ENCODE assay signal across 19 cellular contexts in genomic region chr2:234814366-234814765, GRCh38.
DNase-seq lines count a peak whose midpoint lies in the region; ATAC-seq lines count a peak whose summit lies in the region.
"Had no signal": no experiment of that assay in that cellular context is flagged by ENCODE, and none has a peak within 500 bp of the region (broad histone marks: within the 10 kb centered on the region; RNA-seq: fewer than 3 reads in every experiment).

No MANE protein-coding gene starts in this region.

- no peak for ATAC-seq in stimulated activated memory B cell treated with anti-CD40 and anti-IgM and Interleukin-4, amounts not matched to agents 10 μg/mL and 1 μg/mL and 100 μg/mL, for 72 hours
- no peak for ATAC-seq in GM18519 (IDR thresholded peaks at IDR 0.05; ENCODE audit: low FRiP score, unreplicated experiment)

- peak; percentile 22 for DNase-seq in COR-L47 (lab: John Stamatoyannopoulos, UW)
- peak; percentile 69 for DNase-seq in NCI-H146 (lab: John Stamatoyannopoulos, UW)
- peak; percentile 43 for DNase-seq in NCI-H748 treated with DMSO at 0.1 percent for 48 hours (lab: John Stamatoyannopoulos, UW)
- DNase-seq in left kidney (ENCODE audit: low read depth, low spot score), result peak; percentile 62
- no peak for DNase-seq in hepatic stellate cell (ENCODE audit: low spot score)
- DNase-seq: ACHN; AML-193; CD4-positive, CD25-positive, alpha-beta regulatory T cell; DMS53; GOT3; KG1; NCI-H1436 treated with DMSO at 0.1 percent for 48 hours; NCI-H2171; NCI-H510A; NK-92 treated with Interleukin-12 subunit alpha and Interleukin-12 subunit beta, amount 100 ng/mL, for 24 hours; SHP77 treated with DMSO at 0.1 percent for 48 hours had no signal

- H3K27ac Mint-ChIP-seq in stimulated activated memory B cell treated with anti-CD40 and anti-IgM and Interleukin-4, amounts not matched to agents 10 μg/mL and 1 μg/mL and 100 μg/mL, for 72 hours, result no peak overlapping the region
- H3K27ac Mint-ChIP-seq: CD4-positive, CD25-positive, alpha-beta regulatory T cell; T-helper 1 cell treated with Interleukin-12 subunit alpha and Interleukin-12 subunit beta and Interleukin-4 antibody, amounts not matched to agents 30 μg/mL and 1 μg/mL, for 36 hours had no signal

- no peaks in the 10 kb centered on the region for H3K9me3 Mint-ChIP-seq in stimulated activated memory B cell treated with anti-CD40 and anti-IgM and Interleukin-4, amounts not matched to agents 10 μg/mL and 1 μg/mL and 100 μg/mL, for 72 hours
- H3K9me3 Mint-ChIP-seq: T-helper 1 cell treated with Interleukin-12 subunit alpha and Interleukin-12 subunit beta and Interleukin-4 antibody, amounts not matched to agents 30 μg/mL and 1 μg/mL, for 36 hours had no signal

- H3K36me3 Mint-ChIP-seq in stimulated activated memory B cell treated with anti-CD40 and anti-IgM and Interleukin-4, amounts not matched to agents 10 μg/mL and 1 μg/mL and 100 μg/mL, for 72 hours, result no peaks in the 10 kb centered on the region
- H3K36me3 Mint-ChIP-seq: CD4-positive, CD25-positive, alpha-beta regulatory T cell had no signal

- peaks cover 51% of the 10 kb centered on the region for H3K27me3 Mint-ChIP-seq in stimulated activated memory B cell treated with anti-CD40 and anti-IgM and Interleukin-4, amounts not matched to agents 10 μg/mL and 1 μg/mL and 100 μg/mL, for 72 hours

- no peak overlapping the region for H3K4me3 Mint-ChIP-seq in stimulated activated memory B cell treated with anti-CD40 and anti-IgM and Interleukin-4, amounts not matched to agents 10 μg/mL and 1 μg/mL and 100 μg/mL, for 72 hours
- H3K4me3 Mint-ChIP-seq: CD4-positive, CD25-positive, alpha-beta regulatory T cell; T-helper 1 cell treated with Interleukin-12 subunit alpha and Interleukin-12 subunit beta and Interleukin-4 antibody, amounts not matched to agents 30 μg/mL and 1 μg/mL, for 36 hours had no signal

- no peaks in the 10 kb centered on the region for H3K4me1 Mint-ChIP-seq in stimulated activated memory B cell treated with anti-CD40 and anti-IgM and Interleukin-4, amounts not matched to agents 10 μg/mL and 1 μg/mL and 100 μg/mL, for 72 hours
- H3K4me1 Mint-ChIP-seq: CD4-positive, CD25-positive, alpha-beta regulatory T cell had no signal
